ENCODE assay signal across 24 cellular contexts in the genomic region with DNA sequence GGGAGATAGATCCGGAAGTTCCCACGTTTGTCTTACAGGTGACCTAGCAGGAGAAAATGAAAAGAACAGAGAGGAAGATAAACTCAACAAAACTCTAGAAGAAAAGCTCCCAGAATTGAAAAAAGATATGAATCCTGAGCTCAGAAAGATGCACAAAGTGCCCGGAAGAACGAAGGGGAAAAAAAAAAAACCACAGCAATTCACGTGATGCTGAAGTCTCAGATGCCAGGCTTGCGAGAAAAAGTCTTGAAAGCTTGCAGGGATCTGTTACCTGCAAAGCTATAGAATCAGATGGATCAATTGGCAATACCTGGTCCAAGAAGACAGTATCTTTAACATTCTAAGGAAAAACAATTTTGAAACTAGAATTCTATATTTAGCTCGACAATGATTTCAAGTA. TPM values are rescaled to one million over a fixed set of nuclear protein-coding genes. Genes with fewer than 3 reads are reported as not detected.
DNase-seq lines count a peak whose midpoint lies in the region; ATAC-seq and TF ChIP-seq lines count a peak whose summit lies in the region.
"Had no signal": no experiment of that assay in that cellular context is flagged by ENCODE, and none has a peak within 500 bp of the region (broad histone marks: within the 10 kb centered on the region; RNA-seq: fewer than 3 reads in every experiment).

No MANE protein-coding gene starts in this region.

- H3K4me2 ChIP-seq in OCI-LY7 (ENCODE audit: low read length): 0 out of 2 replicates have a peak overlapping the region, but pooled peaks have one; percentile 1
- H3K4me2 ChIP-seq: A549, PC-9 had no signal

- H3K9me3 ChIP-seq in OCI-LY7 (ENCODE audit: low read length): no peaks in the 10 kb centered on the region
- H3K9me3 ChIP-seq: A549, BE2C, pancreas had no signal

- TF ChIP-seq CTCF in OCI-LY7 (conservative IDR thresholded peaks at IDR 0.05; ENCODE audit: low read length): no peak
- no peak for TF ChIP-seq CTCF in natural killer cell (IDR thresholded peaks at IDR 0.05)

- CTCF ChIA-PET in OCI-LY7 (lab: Charles Lee; ENCODE audit: unreplicated experiment): interaction anchor here (0.6 to 0.7 kb wide), 2 partner anchors 31 to 33 kb away, joined by 3 read pairs; no protein-coding TSS in a partner anchor

- H4K20me1 ChIP-seq in OCI-LY7 (ENCODE audit: insufficient read depth, low read length): no peaks in the 10 kb centered on the region

- H3K4me3 ChIP-seq in OCI-LY7 (ENCODE audit: low read depth, low read length, poor library complexity, severe bottlenecking): no peak overlapping the region
- H3K4me3 ChIP-seq: A549, heart right ventricle, pancreas, PC-9 had no signal

- no peak overlapping the region for H2AFZ ChIP-seq in OCI-LY7 (ENCODE audit: low read length)
- H2AFZ ChIP-seq: PC-9 had no signal

- H3K27me3 Mint-ChIP-seq in activated T-cell treated with anti-CD3 and anti-CD28 coated beads, Interleukin-2, amount 50 U/mL, for 24 hours: no peaks in the 10 kb centered on the region
- no peaks in the 10 kb centered on the region for H3K27me3 Mint-ChIP-seq in natural killer cell (ENCODE audit: low read depth in 2 of 2)

- no peaks in the 10 kb centered on the region for H3K9me2 ChIP-seq in OCI-LY7 (ENCODE audit: insufficient read depth, low read length)

- no peak overlapping the region for H3K27ac ChIP-seq in OCI-LY7 (ENCODE audit: low read depth, low read length, poor library complexity, severe bottlenecking)
- H3K27ac ChIP-seq: A549, heart right ventricle, pancreas, PC-9 had no signal

- H3K36me3 ChIP-seq in OCI-LY7 (ENCODE audit: insufficient read depth, low read length): peaks cover 6% of the 10 kb centered on the region; the same call in 1 of the 2 replicates
- H3K36me3 ChIP-seq: BE2C, heart right ventricle, pancreas had no signal

- H3K79me2 ChIP-seq in OCI-LY7 (ENCODE audit: insufficient read depth, low read depth, low read length): no peaks in the 10 kb centered on the region; the same call in 1 of the 2 replicates

- peaks cover 74% of the 10 kb centered on the region for H3K36me3 Mint-ChIP-seq in activated T-cell treated with anti-CD3 and anti-CD28 coated beads, Interleukin-2, amount 50 U/mL, for 24 hours (ENCODE audit: low read depth)
- H3K36me3 Mint-ChIP-seq in activated naive CD4-positive, alpha-beta T cell treated with anti-CD3 and anti-CD28 coated beads, Interleukin-2, amount 50 U/mL, for 72 hours: peaks cover 30 to 61% of the 10 kb centered on the region in 2 donors
- H3K36me3 Mint-ChIP-seq in natural killer cell: no peaks in the 10 kb centered on the region

- POLR2A ChIA-PET in OCI-LY7 (lab: Charles Lee): interaction anchor here (0.6 to 1.1 kb wide), 7 partner anchors 10 to 139 kb away, joined by 3 to 11 read pairs (median 4); no protein-coding TSS in a partner anchor

- DNase-seq in activated T-cell treated with anti-CD3 and anti-CD28 coated beads, Interleukin-2, amount 50 U/mL, for 24 hours: no peak
- DNase-seq in activated T-cell treated with anti-CD3 and anti-CD28 coated beads, Interleukin-2, amount 50 U/mL, for 1 hour: no peak
- no peak for DNase-seq in OCI-LY7 (ENCODE audit: low spot score)
- no peak for DNase-seq in activated naive CD4-positive, alpha-beta T cell treated with anti-CD3 and anti-CD28 coated beads, Interleukin-2, amount 50 U/mL, for 72 hours (ENCODE audit: low spot score in 2 of 2)
- DNase-seq in natural killer cell: no peak
- no peak for DNase-seq in NCI-H345 treated with DMSO at 0.1 percent for 48 hours (lab: John Stamatoyannopoulos, UW; ENCODE audit: unreplicated experiment)
- DNase-seq in KG1 (lab: John Stamatoyannopoulos, UW): no peak
- no peak for DNase-seq in GOT3 (lab: John Stamatoyannopoulos, UW)
- DNase-seq: activated gamma-delta T cell; BE2C; Calu3; central memory CD4-positive, alpha-beta T cell; heart right ventricle; NCI-H1105 treated with DMSO at 0.1 percent for 48 hours; NCI-H2081 treated with DMSO at 0.1 percent for 48 hours; NCI-H446 treated with DMSO at 0.1 percent for 48 hours; pancreas; PC-9; right cardiac atrium; SHP77 treated with DMSO at 0.1 percent for 48 hours; substantia nigra had no signal

- no peaks in the 10 kb centered on the region for H3K9me3 Mint-ChIP-seq in activated T-cell treated with anti-CD3 and anti-CD28 coated beads, Interleukin-2, amount 50 U/mL, for 24 hours
- H3K9me3 Mint-ChIP-seq in activated naive CD4-positive, alpha-beta T cell treated with anti-CD3 and anti-CD28 coated beads, Interleukin-2, amount 50 U/mL, for 72 hours: peaks cover 0 to 7% of the 10 kb centered on the region in 2 donors
- H3K9me3 Mint-ChIP-seq in natural killer cell: no peaks in the 10 kb centered on the region

- H3K4me1 ChIP-seq in OCI-LY7 (ENCODE audit: insufficient read depth, low read length, poor library complexity, severe bottlenecking): peaks cover 9% of the 10 kb centered on the region
- H3K4me1 ChIP-seq: A549, BE2C, heart right ventricle, pancreas had no signal

- BruUV-seq in OCI-LY7 (replicated peaks; lab: Mats Ljungman, UMichigan): no TSS peak

- intact Hi-C loops in OCI-LY7 (cut with micrococcal nuclease; ENCODE audit: unreplicated experiment): no loop called here
- intact Hi-C loops in natural killer cell (cut with micrococcal nuclease): no loop called here

- ATAC-seq in activated naive CD4-positive, alpha-beta T cell treated with anti-CD3 and anti-CD28 coated beads, Interleukin-2, amount 50 U/mL, for 72 hours: no peak
- ATAC-seq in natural killer cell: peak in 1 of 3 donors; percentile 38
- ATAC-seq: A549, heart right ventricle, left lobe of liver, pancreas, right cardiac atrium had no signal

- peaks cover 74% of the 10 kb centered on the region for H3K4me1 Mint-ChIP-seq in activated T-cell treated with anti-CD3 and anti-CD28 coated beads, Interleukin-2, amount 50 U/mL, for 24 hours (ENCODE audit: low read depth)
- H3K4me1 Mint-ChIP-seq in natural killer cell: peaks cover 81 to 85% of the 10 kb centered on the region in 2 donors
- H3K4me1 Mint-ChIP-seq: nephron had no signal

- peak overlapping the region; percentile 49 for H3K4me3 Mint-ChIP-seq in activated T-cell treated with anti-CD3 and anti-CD28 coated beads, Interleukin-2, amount 50 U/mL, for 24 hours
- peak overlapping the region; percentile 71 for H3K4me3 Mint-ChIP-seq in natural killer cell
- H3K4me3 Mint-ChIP-seq: nephron had no signal

- H3K27ac Mint-ChIP-seq in activated T-cell treated with anti-CD3 and anti-CD28 coated beads, Interleukin-2, amount 50 U/mL, for 24 hours: peak overlapping the region; percentile 86
- H3K27ac Mint-ChIP-seq in activated naive CD4-positive, alpha-beta T cell treated with anti-CD3 and anti-CD28 coated beads, Interleukin-2, amount 50 U/mL, for 72 hours: peak overlapping the region; percentile 76 to 78
- H3K27ac Mint-ChIP-seq in natural killer cell: peak overlapping the region; percentile 31 to 87
- H3K27ac Mint-ChIP-seq: nephron had no signal

RNA-seq across cellular contexts. Expression of a gene that starts 33.5 kb away (rescaled TPM):
- total RNA-seq in OCI-LY7 (2014; rRNA removed; shearing (Covaris generic)): 32.5 and 33.8 TPM in 2 replicates
- total RNA-seq in OCI-LY7 (2022) (62.8 and 63.5 TPM in 2 replicates), natural killer cell (100 to 1,000 TPM; 196 to 233 (median 199) TPM)
- 100 to 1,000 TPM in 1 of 2 donors, 10 to 100 TPM in 1; 83.3 to 131 TPM for total RNA-seq in activated naive CD4-positive, alpha-beta T cell treated with anti-CD3 and anti-CD28 coated beads, Interleukin-2, amount 50 U/mL, for 72 hours
